9 cellular contexts compared by ENCODE assay signal in genomic region chr7:113015038-113015645, GRCh38.
A peak's percentile ranks its signal among the peaks of the same experiment; 100 is the strongest.
DNase-seq lines count a peak whose midpoint lies in the region; ATAC-seq lines count a peak whose summit lies in the region.
"Had no signal": no experiment of that assay in that cellular context is flagged by ENCODE, and none has a peak within 500 bp of the region (broad histone marks: within the 10 kb centered on the region; RNA-seq: fewer than 3 reads in every experiment).

No MANE protein-coding gene starts in this region.

- DNase-seq in NCI-H146 (lab: John Stamatoyannopoulos, UW) (peak; percentile 3), NCI-H146 treated with DMSO at 0.1 percent for 48 hours (lab: John Stamatoyannopoulos, UW; ENCODE audit: unreplicated experiment) (no peak), NCI-H748 (lab: John Stamatoyannopoulos, UW; ENCODE audit: unreplicated experiment) (peak; percentile 47), epidermal melanocyte (ENCODE audit: insufficient read length, low spot score) (peak; percentile 31), renal cortical epithelial cell (ENCODE audit: low read depth) (peak; percentile 59)
- no peak for DNase-seq in CD8-positive, alpha-beta memory T cell
- DNase-seq: CD4-positive, alpha-beta T cell had no signal

- no peak overlapping the region for H3K4me3 ChIP-seq in CD8-positive, alpha-beta memory T cell (ENCODE audit: low read length)

- H3K4me1 Mint-ChIP-seq in CD8-positive, alpha-beta memory T cell, result no peaks in the 10 kb centered on the region

- peaks cover 0 to 2% of the 10 kb centered on the region in 2 donors for H3K27me3 Mint-ChIP-seq in CD8-positive, alpha-beta memory T cell
- H3K27me3 Mint-ChIP-seq: CD4-positive, alpha-beta T cell had no signal

- CTCF ChIA-PET in CD8-positive, alpha-beta memory T cell (lab: Charles Lee), result no interaction called here

- no peak overlapping the region for H3K27ac ChIP-seq in CD8-positive, alpha-beta memory T cell (ENCODE audit: low read depth, low read length)

- no peaks in the 10 kb centered on the region for H3K27me3 ChIP-seq in CD8-positive, alpha-beta memory T cell (ENCODE audit: insufficient read depth, low read length, poor library complexity, severe bottlenecking)

- POLR2A ChIA-PET in CD8-positive, alpha-beta memory T cell (lab: Charles Lee), result no interaction called here

- H3K36me3 ChIP-seq in CD8-positive, alpha-beta memory T cell (ENCODE audit: insufficient read depth, low read length), result no peaks in the 10 kb centered on the region

- peaks cover 0 to 10% (median 2%) of the 10 kb centered on the region in 5 donors for H3K9me3 Mint-ChIP-seq in CD8-positive, alpha-beta memory T cell

- ATAC-seq in GM19452 (IDR thresholded peaks at IDR 0.05; ENCODE audit: unreplicated experiment) (no peak), GM19397 (IDR thresholded peaks at IDR 0.05; ENCODE audit: unreplicated experiment) (no peak)

- H3K4me3 Mint-ChIP-seq in CD8-positive, alpha-beta memory T cell, result no peak overlapping the region
- H3K4me3 Mint-ChIP-seq: CD4-positive, alpha-beta T cell had no signal

- H3K4me1 ChIP-seq in CD8-positive, alpha-beta memory T cell (ENCODE audit: insufficient read depth, low read length), result no peaks in the 10 kb centered on the region

- H3K9me3 ChIP-seq in CD8-positive, alpha-beta memory T cell (ENCODE audit: low read length), result no peaks in the 10 kb centered on the region

- H3K27ac Mint-ChIP-seq in CD8-positive, alpha-beta memory T cell, result no peak overlapping the region
- H3K27ac Mint-ChIP-seq: CD4-positive, alpha-beta T cell had no signal

- peaks cover 0 to 2% (median 0%) of the 10 kb centered on the region in 3 donors for H3K36me3 Mint-ChIP-seq in CD8-positive, alpha-beta memory T cell

Comparison
In these comparisons a context has a peak if more than half of its experiments do, and no peak if none do; other contexts are left out.
1. DNase-seq: peak in NCI-H146 (single experiment), NCI-H748 (single experiment), epidermal melanocyte (single experiment) and renal cortical epithelial cell (single experiment); none in NCI-H146 treated with DMSO at 0.1 percent for 48 hours (single experiment) and CD8-positive, alpha-beta memory T cell (0 of 5).